In genomic region chr19:40511487-40511886, GRCh38 we compare ENCODE assay signal across 31 cellular contexts. TPM values are rescaled to one million over a fixed set of nuclear protein-coding genes. Genes with fewer than 3 reads are reported as not detected.
"Had no signal": no experiment of that assay in that cellular context is flagged by ENCODE, and none has a peak within 500 bp of the region (broad histone marks: within the 10 kb centered on the region; RNA-seq: fewer than 3 reads in every experiment).

No MANE protein-coding gene starts in this region.

- DNase-seq: naive thymus-derived CD8-positive, alpha-beta T cell; occipital lobe; ovary; posterior cingulate gyrus; psoas muscle; right cardiac atrium; right lobe of liver; sigmoid colon; spleen; stimulated activated CD4-positive, alpha-beta T cell treated with anti-CD3 and anti-CD28 coated beads, Interleukin-12 subunit alpha, Interleukin-12 subunit beta, amount 100 ng/mL, for 4 hours; stimulated activated CD4-positive, alpha-beta T cell treated with anti-CD3 and anti-CD28 coated beads, Interleukin-1b, Interleukin-23, amount 100 ng/mL, for 48 hours; stimulated activated CD4-positive, alpha-beta T cell treated with anti-CD3 and anti-CD28 coated beads, Interleukin-4, amount 100 ng/mL, for 1 hour; stimulated activated CD4-positive, alpha-beta T cell treated with anti-CD3 and anti-CD28 coated beads, Interleukin-4, amount 100 ng/mL, for 4 hours; stimulated activated CD8-positive, alpha-beta memory T cell treated with anti-CD3 and anti-CD28 coated beads, Interleukin-4, amount 100 ng/mL, for 48 hours; stimulated activated naive CD4-positive, alpha-beta T cell; stimulated activated naive CD8-positive, alpha-beta T cell treated with anti-CD3 and anti-CD28 coated beads, Interleukin-15, amount 100 ng/mL, for 72 hours; stimulated activated naive CD8-positive, alpha-beta T cell treated with anti-CD3 and anti-CD28 coated beads, Interleukin-15, Interleukin-2, amounts not matched to agents 100 U/mL and 50 U/mL, for 24 hours; substantia nigra; testis; tibial artery; transverse colon; upper lobe of right lung; uterus had no signal

- H3K4me3 Mint-ChIP-seq: natural killer cell treated with Interleukin-12 subunit alpha and Interleukin-12 subunit beta and Interleukin-15 and Interleukin-18, amount 100 ng/mL, for 72 hours; stimulated activated memory B cell treated with anti-CD40 and anti-IgM and Interleukin-4, amounts not matched to agents 10 μg/mL and 1 μg/mL and 100 μg/mL, for 72 hours had no signal

- H3K9me3 Mint-ChIP-seq: naive thymus-derived CD8-positive, alpha-beta T cell; natural killer cell treated with Interleukin-12 subunit alpha and Interleukin-12 subunit beta and Interleukin-15 and Interleukin-18, amount 100 ng/mL, for 72 hours; stimulated activated memory B cell treated with anti-CD40 and anti-IgM and Interleukin-4, amounts not matched to agents 10 μg/mL and 1 μg/mL and 100 μg/mL, for 72 hours; stimulated activated naive CD8-positive, alpha-beta T cell treated with anti-CD3 and anti-CD28 coated beads, Interleukin-15, amount 100 ng/mL, for 72 hours; type B pancreatic cell had no signal

- H3K9me3 ChIP-seq: ovary, psoas muscle, right lobe of liver, sigmoid colon, spleen, suprapubic skin, testis, tibial artery, transverse colon, upper lobe of right lung, uterus had no signal

- H3K4me2 ChIP-seq: neural progenitor cell, smooth muscle cell had no signal

- H3K27ac Mint-ChIP-seq: natural killer cell treated with Interleukin-12 subunit alpha and Interleukin-12 subunit beta and Interleukin-15 and Interleukin-18, amount 100 ng/mL, for 72 hours; neural progenitor cell; progenitor cell of endocrine pancreas; stimulated activated memory B cell treated with anti-CD40 and anti-IgM and Interleukin-4, amounts not matched to agents 10 μg/mL and 1 μg/mL and 100 μg/mL, for 72 hours; stimulated activated naive CD8-positive, alpha-beta T cell treated with anti-CD3 and anti-CD28 coated beads, Interleukin-15, amount 100 ng/mL, for 72 hours; type B pancreatic cell had no signal

- H3K36me3 ChIP-seq: neural progenitor cell, ovary, right lobe of liver, sigmoid colon, spleen, suprapubic skin, tibial artery, transverse colon, upper lobe of right lung, uterus had no signal

- H3K36me3 Mint-ChIP-seq: naive thymus-derived CD8-positive, alpha-beta T cell; natural killer cell treated with Interleukin-12 subunit alpha and Interleukin-12 subunit beta and Interleukin-15 and Interleukin-18, amount 100 ng/mL, for 72 hours; neural progenitor cell; stimulated activated memory B cell treated with anti-CD40 and anti-IgM and Interleukin-4, amounts not matched to agents 10 μg/mL and 1 μg/mL and 100 μg/mL, for 72 hours; type B pancreatic cell had no signal

- H3K27ac ChIP-seq: neural progenitor cell, ovary, parathyroid adenoma, psoas muscle, right lobe of liver, sigmoid colon, spleen, suprapubic skin, testis, tibial artery, transverse colon, upper lobe of right lung, uterus had no signal

- H3K27me3 ChIP-seq: ovary, testis, uterus had no signal

- H3K4me3 ChIP-seq: neural progenitor cell, ovary, psoas muscle, right lobe of liver, sigmoid colon, smooth muscle cell, spleen, suprapubic skin, testis, tibial artery, transverse colon, upper lobe of right lung, uterus had no signal

- ATAC-seq: naive thymus-derived CD8-positive, alpha-beta T cell; natural killer cell treated with Interleukin-12 subunit alpha and Interleukin-12 subunit beta and Interleukin-15 and Interleukin-18, amount 100 ng/mL, for 72 hours; right cardiac atrium; stimulated activated memory B cell treated with anti-CD40 and anti-IgM and Interleukin-4, amounts not matched to agents 10 μg/mL and 1 μg/mL and 100 μg/mL, for 72 hours; stimulated activated naive CD8-positive, alpha-beta T cell treated with anti-CD3 and anti-CD28 coated beads, Interleukin-15, amount 100 ng/mL, for 72 hours; stimulated activated naive CD8-positive, alpha-beta T cell treated with anti-CD3 and anti-CD28 coated beads, Interleukin-15, Interleukin-2, amounts not matched to agents 100 U/mL and 50 U/mL, for 24 hours had no signal

- H3K79me2 ChIP-seq: parathyroid adenoma had no signal

- H3K4me1 ChIP-seq: neural progenitor cell, parathyroid adenoma, psoas muscle, testis, upper lobe of right lung had no signal

- H2AFZ ChIP-seq: neural progenitor cell, parathyroid adenoma had no signal

RNA-seq across cellular contexts. Expression of gene SPTBN4, which starts 44.7 kb away (rescaled TPM):
- total RNA-seq: natural killer cell treated with Interleukin-12 subunit alpha and Interleukin-12 subunit beta and Interleukin-15 and Interleukin-18, amount 100 ng/mL, for 72 hours had no signal
